In the genomic region with DNA sequence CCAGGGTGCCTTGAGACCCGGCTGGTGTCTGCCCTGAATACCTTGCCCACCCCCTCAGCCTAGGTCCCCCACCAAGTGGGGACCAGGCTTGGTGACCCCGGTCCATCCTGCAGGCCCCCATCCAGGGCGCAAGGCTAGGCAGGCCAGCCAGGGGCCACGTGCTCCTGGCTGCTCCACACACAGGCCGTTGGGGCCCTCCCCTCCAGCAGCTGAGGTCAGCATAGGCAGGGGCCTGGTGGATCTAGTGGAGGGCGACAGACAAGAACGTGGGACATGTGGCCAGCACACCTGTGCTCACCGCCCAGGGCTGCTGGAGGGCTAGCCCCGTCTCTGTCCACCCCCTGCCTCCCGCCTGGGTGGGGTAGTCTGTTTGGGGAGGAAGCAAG, we compare ENCODE assay signal across 18 cellular contexts. TPM values are rescaled to one million over a fixed set of nuclear protein-coding genes. Genes with fewer than 3 reads are reported as not detected.
DNase-seq lines count a peak whose midpoint lies in the region; ATAC-seq, FAIRE-seq and TF ChIP-seq lines count a peak whose summit lies in the region.
"Had no signal": no experiment of that assay in that cellular context is flagged by ENCODE, and none has a peak within 500 bp of the region (broad histone marks: within the 10 kb centered on the region; RNA-seq: fewer than 3 reads in every experiment).

No MANE protein-coding gene starts in this region.

- DNase-seq in activated naive CD8-positive, alpha-beta T cell treated with anti-CD3 and anti-CD28 coated beads, Interleukin-2, amount 10 ng/mL, durations not matched to agents 7 days and 5 days: no peak
- no peak for DNase-seq in activated naive CD8-positive, alpha-beta T cell treated with anti-CD3 and anti-CD28 coated beads for 36 hours
- DNase-seq in WTC11 (ENCODE audit: low spot score): no peak
- no peak for DNase-seq in mucosa of descending colon
- DNase-seq in RCC 7860 (ENCODE audit: low spot score): no peak
- no peak for DNase-seq in MCF 10A (ENCODE audit: unreplicated experiment)
- DNase-seq: GM23248, Kasumi-1, NCI-H1417, NCI-H524, T-cell had no signal

- ATAC-seq in activated naive CD8-positive, alpha-beta T cell treated with anti-CD3 and anti-CD28 coated beads, Interleukin-2, amount 10 ng/mL, durations not matched to agents 7 days and 5 days (ENCODE audit: low read depth): peak; percentile 17
- ATAC-seq in WTC11: peak; percentile 9; the same call in 1 of the 2 replicates
- ATAC-seq in mucosa of descending colon: peak; percentile 4
- ATAC-seq in GM19023 (IDR thresholded peaks at IDR 0.05; ENCODE audit: unreplicated experiment): no peak
- no peak for ATAC-seq in GM18858 (IDR thresholded peaks at IDR 0.05; ENCODE audit: unreplicated experiment)

- TF ChIP-seq CTCF in WTC11 (IDR thresholded peaks at IDR 0.05) (no peak), mucosa of descending colon (IDR thresholded peaks at IDR 0.05) (no peak), MCF 10A (IDR thresholded peaks at IDR 0.05; ENCODE audit: unreplicated experiment) (no peak)

- H3K4me1 Mint-ChIP-seq in activated naive CD8-positive, alpha-beta T cell treated with anti-CD3 and anti-CD28 coated beads, Interleukin-2, amount 10 ng/mL, durations not matched to agents 7 days and 5 days: no peaks in the 10 kb centered on the region
- H3K4me1 Mint-ChIP-seq in activated naive CD8-positive, alpha-beta T cell treated with anti-CD3 and anti-CD28 coated beads for 36 hours: no peaks in the 10 kb centered on the region
- H3K4me1 Mint-ChIP-seq in WTC11: peaks cover 3% of the 10 kb centered on the region
- no peaks in the 10 kb centered on the region for H3K4me1 Mint-ChIP-seq in MCF 10A (ENCODE audit: insufficient read depth, unreplicated experiment)
- H3K4me1 Mint-ChIP-seq: T-cell had no signal

- intact Hi-C loops in mucosa of descending colon (cut with DNase I, micrococcal nuclease) (no loop called here), MCF 10A (cut with micrococcal nuclease) (no loop called here)

- H3K36me3 Mint-ChIP-seq in activated naive CD8-positive, alpha-beta T cell treated with anti-CD3 and anti-CD28 coated beads, Interleukin-2, amount 10 ng/mL, durations not matched to agents 7 days and 5 days: no peaks in the 10 kb centered on the region
- H3K36me3 Mint-ChIP-seq in activated naive CD8-positive, alpha-beta T cell treated with anti-CD3 and anti-CD28 coated beads for 36 hours: no peaks in the 10 kb centered on the region
- H3K36me3 Mint-ChIP-seq in WTC11: no peaks in the 10 kb centered on the region
- no peaks in the 10 kb centered on the region for H3K36me3 Mint-ChIP-seq in MCF 10A (ENCODE audit: insufficient read depth, unreplicated experiment)
- H3K36me3 Mint-ChIP-seq: T-cell had no signal

- no peaks in the 10 kb centered on the region for H3K4me1 ChIP-seq in mucosa of descending colon (ENCODE audit: low read depth)
- H3K4me1 ChIP-seq: Caco-2 had no signal

- H3K36me3 ChIP-seq in mucosa of descending colon (ENCODE audit: low read depth): no peaks in the 10 kb centered on the region

- H3K9me3 Mint-ChIP-seq in activated naive CD8-positive, alpha-beta T cell treated with anti-CD3 and anti-CD28 coated beads, Interleukin-2, amount 10 ng/mL, durations not matched to agents 7 days and 5 days: no peaks in the 10 kb centered on the region
- no peaks in the 10 kb centered on the region for H3K9me3 Mint-ChIP-seq in activated naive CD8-positive, alpha-beta T cell treated with anti-CD3 and anti-CD28 coated beads for 36 hours
- H3K9me3 Mint-ChIP-seq in WTC11 (no peaks in the 10 kb centered on the region), MCF 10A (ENCODE audit: unreplicated experiment) (no peaks in the 10 kb centered on the region)
- H3K9me3 Mint-ChIP-seq: T-cell had no signal

- no peak overlapping the region for H3K4me3 Mint-ChIP-seq in activated naive CD8-positive, alpha-beta T cell treated with anti-CD3 and anti-CD28 coated beads, Interleukin-2, amount 10 ng/mL, durations not matched to agents 7 days and 5 days
- no peak overlapping the region for H3K4me3 Mint-ChIP-seq in activated naive CD8-positive, alpha-beta T cell treated with anti-CD3 and anti-CD28 coated beads for 36 hours
- H3K4me3 Mint-ChIP-seq in WTC11 (no peak overlapping the region), MCF 10A (ENCODE audit: unreplicated experiment) (no peak overlapping the region)
- H3K4me3 Mint-ChIP-seq: T-cell had no signal

- no peak for FAIRE-seq in RCC 7860 (lab: Jason Lieb, UNC)
- FAIRE-seq: GM18507, GM19239 had no signal

- POLR2A ChIA-PET in activated naive CD8-positive, alpha-beta T cell treated with anti-CD3 and anti-CD28 coated beads, Interleukin-2, amount 10 ng/mL, durations not matched to agents 7 days and 5 days (lab: Charles Lee): no interaction called here
- POLR2A ChIA-PET in WTC11 (lab: Charles Lee) (no interaction called here), MCF 10A (lab: Yijun Ruan, JAX) (no interaction called here)

- BruUV-seq in MCF 10A (replicated peaks; lab: Mats Ljungman, UMichigan): no TSS peak

- no peak overlapping the region for H3K27ac Mint-ChIP-seq in activated naive CD8-positive, alpha-beta T cell treated with anti-CD3 and anti-CD28 coated beads, Interleukin-2, amount 10 ng/mL, durations not matched to agents 7 days and 5 days
- no peak overlapping the region for H3K27ac Mint-ChIP-seq in activated naive CD8-positive, alpha-beta T cell treated with anti-CD3 and anti-CD28 coated beads for 36 hours
- H3K27ac Mint-ChIP-seq in WTC11 (no peak overlapping the region), MCF 10A (ENCODE audit: low read depth, unreplicated experiment) (no peak overlapping the region)

- CTCF ChIA-PET in WTC11 (lab: Charles Lee): interaction anchor here (1.0 to 1.1 kb wide), 2 partner anchors 9 to 45 kb away, joined by 3 to 4 read pairs; no protein-coding TSS in a partner anchor
- CTCF ChIA-PET in MCF 10A (lab: Yijun Ruan, JAX): no interaction called here

- no peak overlapping the region for H3K4me3 ChIP-seq in mucosa of descending colon
- H3K4me3 ChIP-seq: GM23248 had no signal

- H3K9me3 ChIP-seq in mucosa of descending colon: no peaks in the 10 kb centered on the region

- H3K27me3 Mint-ChIP-seq in activated naive CD8-positive, alpha-beta T cell treated with anti-CD3 and anti-CD28 coated beads, Interleukin-2, amount 10 ng/mL, durations not matched to agents 7 days and 5 days: peaks cover 3% of the 10 kb centered on the region
- peaks cover 20% of the 10 kb centered on the region for H3K27me3 Mint-ChIP-seq in activated naive CD8-positive, alpha-beta T cell treated with anti-CD3 and anti-CD28 coated beads for 36 hours
- H3K27me3 Mint-ChIP-seq in WTC11 (ENCODE audit: low read depth): peaks cover 5% of the 10 kb centered on the region; the same call in 1 of the 2 replicates
- H3K27me3 Mint-ChIP-seq in MCF 10A (ENCODE audit: insufficient read depth, unreplicated experiment): peaks cover 45% of the 10 kb centered on the region

TF ChIP-seq in WTC11, 78 proteins besides CTCF, POLR2A, EP300 and RAD21 (continues in another document):
- TF ChIP-seq, protein P1, sequence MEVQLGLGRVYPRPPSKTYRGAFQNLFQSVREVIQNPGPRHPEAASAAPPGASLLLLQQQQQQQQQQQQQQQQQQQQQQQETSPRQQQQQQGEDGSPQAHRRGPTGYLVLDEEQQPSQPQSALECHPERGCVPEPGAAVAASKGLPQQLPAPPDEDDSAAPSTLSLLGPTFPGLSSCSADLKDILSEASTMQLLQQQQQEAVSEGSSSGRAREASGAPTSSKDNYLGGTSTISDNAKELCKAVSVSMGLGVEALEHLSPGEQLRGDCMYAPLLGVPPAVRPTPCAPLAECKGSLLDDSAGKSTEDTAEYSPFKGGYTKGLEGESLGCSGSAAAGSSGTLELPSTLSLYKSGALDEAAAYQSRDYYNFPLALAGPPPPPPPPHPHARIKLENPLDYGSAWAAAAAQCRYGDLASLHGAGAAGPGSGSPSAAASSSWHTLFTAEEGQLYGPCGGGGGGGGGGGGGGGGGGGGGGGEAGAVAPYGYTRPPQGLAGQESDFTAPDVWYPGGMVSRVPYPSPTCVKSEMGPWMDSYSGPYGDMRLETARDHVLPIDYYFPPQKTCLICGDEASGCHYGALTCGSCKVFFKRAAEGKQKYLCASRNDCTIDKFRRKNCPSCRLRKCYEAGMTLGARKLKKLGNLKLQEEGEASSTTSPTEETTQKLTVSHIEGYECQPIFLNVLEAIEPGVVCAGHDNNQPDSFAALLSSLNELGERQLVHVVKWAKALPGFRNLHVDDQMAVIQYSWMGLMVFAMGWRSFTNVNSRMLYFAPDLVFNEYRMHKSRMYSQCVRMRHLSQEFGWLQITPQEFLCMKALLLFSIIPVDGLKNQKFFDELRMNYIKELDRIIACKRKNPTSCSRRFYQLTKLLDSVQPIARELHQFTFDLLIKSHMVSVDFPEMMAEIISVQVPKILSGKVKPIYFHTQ (CRISPR knock-in tag; IDR thresholded peaks at IDR 0.05): no peak
- no peak for TF ChIP-seq FOXJ3 (CRISPR knock-in tag; IDR thresholded peaks at IDR 0.05; ENCODE audit: borderline replicate concordance)
- no peak for TF ChIP-seq ZNF423 (CRISPR knock-in tag; IDR thresholded peaks at IDR 0.05)

RNA-seq across cellular contexts. Expression of a gene that starts 7.5 kb away (rescaled TPM):
- not detected for total RNA-seq in activated naive CD8-positive, alpha-beta T cell treated with anti-CD3 and anti-CD28 coated beads, Interleukin-2, amount 10 ng/mL, durations not matched to agents 7 days and 5 days
- not detected for total RNA-seq in activated naive CD8-positive, alpha-beta T cell treated with anti-CD3 and anti-CD28 coated beads for 36 hours
- total RNA-seq in WTC11 (2021) (2.9 to 3.4 TPM (median 3.3 TPM) in 3 replicates), mucosa of descending colon (under 1 TPM in 1 of 3 donors, not detected in 2; 0.09 TPM), MCF 10A (2022) (not detected in 2 replicates)
- total RNA-seq: A172, Caco-2, GM23248, SK-MEL-5, T-cell had no signal

RNA-seq across cellular contexts. Expression of a gene that starts 10.7 kb away (rescaled TPM):
- 10 to 100 TPM; 47.2 to 49.5 TPM for total RNA-seq in activated naive CD8-positive, alpha-beta T cell treated with anti-CD3 and anti-CD28 coated beads, Interleukin-2, amount 10 ng/mL, durations not matched to agents 7 days and 5 days
- total RNA-seq in activated naive CD8-positive, alpha-beta T cell treated with anti-CD3 and anti-CD28 coated beads for 36 hours: 10 to 100 TPM; 19.2 to 20.4 TPM
- total RNA-seq in WTC11 (2021) (37.8 to 49.5 TPM (median 39.4 TPM) in 3 replicates), mucosa of descending colon (100 to 1,000 TPM in 1 of 3 donors, 10 to 100 TPM in 2; 87.0 to 111 (median 91.6) TPM), MCF 10A (2022) (38.8 and 51.9 TPM in 2 replicates)

RNA-seq across cellular contexts. Expression of a gene that starts 44.8 kb away (rescaled TPM):
- 10 to 100 TPM; 34.9 to 39.5 TPM for total RNA-seq in activated naive CD8-positive, alpha-beta T cell treated with anti-CD3 and anti-CD28 coated beads, Interleukin-2, amount 10 ng/mL, durations not matched to agents 7 days and 5 days
- 10 to 100 TPM; 36.1 to 39.9 TPM for total RNA-seq in activated naive CD8-positive, alpha-beta T cell treated with anti-CD3 and anti-CD28 coated beads for 36 hours
- total RNA-seq in WTC11 (2021) (26.6 to 33.0 TPM (median 27.9 TPM) in 3 replicates), mucosa of descending colon (10 to 100 TPM; 28.8 to 34.9 (median 32.6) TPM), MCF 10A (2022) (46.9 and 61.0 TPM in 2 replicates)

Comparison
In these comparisons a context has a peak if more than half of its experiments do, and no peak if none do; other contexts are left out.
1. ATAC-seq: peak in activated naive CD8-positive, alpha-beta T cell treated with anti-CD3 and anti-CD28 coated beads, Interleukin-2, amount 10 ng/mL, durations not matched to agents 7 days and 5 days (single experiment), WTC11 (single experiment) and mucosa of descending colon (single experiment); none in GM19023 (single experiment) and GM18858 (single experiment).